In the genomic region with DNA sequence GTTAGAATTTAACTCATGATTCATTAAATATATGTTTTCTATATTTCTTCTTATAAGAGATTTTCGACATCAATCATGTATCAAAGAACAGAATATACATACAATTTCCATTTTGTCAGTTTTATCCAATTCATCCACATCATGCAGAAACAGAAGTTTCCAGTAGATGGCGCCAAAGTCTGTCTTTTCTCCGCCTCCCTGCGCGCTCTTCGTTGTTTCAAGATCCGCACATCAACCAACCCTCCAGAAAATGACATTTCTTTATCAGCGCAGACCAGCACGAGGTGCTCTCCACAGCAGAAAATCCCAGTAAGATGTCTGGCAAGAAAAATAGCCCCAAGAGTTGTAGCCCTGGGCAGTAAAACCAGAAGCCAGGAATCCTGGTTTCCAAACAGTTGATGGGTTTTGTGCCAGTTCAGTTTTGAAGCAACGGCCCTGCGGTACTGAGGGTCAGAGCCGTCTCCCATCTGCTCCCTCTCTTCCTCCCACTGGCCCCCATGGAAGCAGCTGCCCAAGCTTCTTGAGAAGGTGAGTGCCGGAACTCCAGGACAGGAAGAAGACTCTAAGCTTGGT, we compare ENCODE assay signal across 8 cellular contexts. TPM values are rescaled to one million over a fixed set of nuclear protein-coding genes. Genes with fewer than 3 reads are reported as not detected.
A peak's percentile ranks its signal among the peaks of the same experiment; 100 is the strongest.
DNase-seq lines count a peak whose midpoint lies in the region; ATAC-seq and TF ChIP-seq lines count a peak whose summit lies in the region.

No MANE protein-coding gene starts in this region.

- ATAC-seq in Right ventricle myocardium superior (ENCODE audit: poor library complexity): peak; percentile 76

- peak; percentile 88 for TF ChIP-seq CTCF in LNCAP (IDR thresholded peaks at IDR 0.05)

- no peak overlapping the region for H3K4me3 Mint-ChIP-seq in activated naive CD8-positive, alpha-beta T cell treated with anti-CD3 and anti-CD28 coated beads for 36 hours

- intact Hi-C loops in Right ventricle myocardium superior (cut with DNase I): loop anchor here (10.0 kb wide), 1 partner anchor 431 kb away; no protein-coding TSS in a partner anchor

- no peak overlapping the region for H3K27ac Mint-ChIP-seq in activated naive CD8-positive, alpha-beta T cell treated with anti-CD3 and anti-CD28 coated beads for 36 hours

- no peaks in the 10 kb centered on the region for H3K9me3 ChIP-seq in SK-N-MC (ENCODE audit: low read depth, low read length)

- H3K9me3 Mint-ChIP-seq in activated naive CD8-positive, alpha-beta T cell treated with anti-CD3 and anti-CD28 coated beads for 36 hours: no peaks in the 10 kb centered on the region

- H3K27ac ChIP-seq in SK-N-MC: peak overlapping the region; percentile 61

- H3K9ac ChIP-seq in SK-N-MC (ENCODE audit: insufficient read length): no peak overlapping the region

- no peak overlapping the region for H3K4me3 ChIP-seq in SK-N-MC

- DNase-seq in SIG-M5 treated with dmso at 0.1 percent for 504 hours (lab: John Stamatoyannopoulos, UW; ENCODE audit: unreplicated experiment) (peak; percentile 62), SIG-M5 (lab: John Stamatoyannopoulos, UW) (no peak), SK-N-MC (ENCODE audit: low read depth, low spot score) (peak; percentile 55), Right ventricle myocardium superior (no peak), retina (peak; percentile 84), GF-D8 (lab: John Stamatoyannopoulos, UW) (no peak)
- DNase-seq in activated naive CD8-positive, alpha-beta T cell treated with anti-CD3 and anti-CD28 coated beads for 36 hours: peak; percentile 47

- H3K36me3 ChIP-seq in SK-N-MC (ENCODE audit: insufficient read depth, low read length): no peaks in the 10 kb centered on the region

- peaks cover 2% of the 10 kb centered on the region for H3K4me1 Mint-ChIP-seq in activated naive CD8-positive, alpha-beta T cell treated with anti-CD3 and anti-CD28 coated beads for 36 hours

- no peaks in the 10 kb centered on the region for H3K27me3 Mint-ChIP-seq in activated naive CD8-positive, alpha-beta T cell treated with anti-CD3 and anti-CD28 coated beads for 36 hours

- H3K36me3 Mint-ChIP-seq in activated naive CD8-positive, alpha-beta T cell treated with anti-CD3 and anti-CD28 coated beads for 36 hours: no peaks in the 10 kb centered on the region

RNA-seq across cellular contexts. Expression of gene GPR137B, which starts 38.6 kb away (rescaled TPM):
- total RNA-seq in activated naive CD8-positive, alpha-beta T cell treated with anti-CD3 and anti-CD28 coated beads for 36 hours: 1 to 10 TPM; 4.6 to 4.7 TPM
- 27.5 TPM for total RNA-seq in Right ventricle myocardium superior

RNA-seq across cellular contexts. Expression of gene NID1, which starts 38.8 kb away (rescaled TPM):
- under 1 TPM; 0.08 to 0.10 TPM for total RNA-seq in activated naive CD8-positive, alpha-beta T cell treated with anti-CD3 and anti-CD28 coated beads for 36 hours
- total RNA-seq in Right ventricle myocardium superior: 51.2 TPM

Comparison
In these comparisons a context has a peak if more than half of its experiments do, and no peak if none do; other contexts are left out.
1. DNase-seq: peak in SIG-M5 treated with dmso at 0.1 percent for 504 hours (single experiment), SK-N-MC (single experiment), activated naive CD8-positive, alpha-beta T cell treated with anti-CD3 and anti-CD28 coated beads for 36 hours (single experiment) and retina (single experiment); none in SIG-M5 (single experiment), Right ventricle myocardium superior (single experiment) and GF-D8 (single experiment).
2. RNA of gene NID1, which starts 38.8 kb away (total RNA-seq): 51.2 TPM in Right ventricle myocardium superior (single experiment); 0.08 to 0.10 TPM in activated naive CD8-positive, alpha-beta T cell treated with anti-CD3 and anti-CD28 coated beads for 36 hours; every median in the first group is over 10 times any median in the second.